1 cellular context compared by ENCODE assay signal in the genomic region with DNA sequence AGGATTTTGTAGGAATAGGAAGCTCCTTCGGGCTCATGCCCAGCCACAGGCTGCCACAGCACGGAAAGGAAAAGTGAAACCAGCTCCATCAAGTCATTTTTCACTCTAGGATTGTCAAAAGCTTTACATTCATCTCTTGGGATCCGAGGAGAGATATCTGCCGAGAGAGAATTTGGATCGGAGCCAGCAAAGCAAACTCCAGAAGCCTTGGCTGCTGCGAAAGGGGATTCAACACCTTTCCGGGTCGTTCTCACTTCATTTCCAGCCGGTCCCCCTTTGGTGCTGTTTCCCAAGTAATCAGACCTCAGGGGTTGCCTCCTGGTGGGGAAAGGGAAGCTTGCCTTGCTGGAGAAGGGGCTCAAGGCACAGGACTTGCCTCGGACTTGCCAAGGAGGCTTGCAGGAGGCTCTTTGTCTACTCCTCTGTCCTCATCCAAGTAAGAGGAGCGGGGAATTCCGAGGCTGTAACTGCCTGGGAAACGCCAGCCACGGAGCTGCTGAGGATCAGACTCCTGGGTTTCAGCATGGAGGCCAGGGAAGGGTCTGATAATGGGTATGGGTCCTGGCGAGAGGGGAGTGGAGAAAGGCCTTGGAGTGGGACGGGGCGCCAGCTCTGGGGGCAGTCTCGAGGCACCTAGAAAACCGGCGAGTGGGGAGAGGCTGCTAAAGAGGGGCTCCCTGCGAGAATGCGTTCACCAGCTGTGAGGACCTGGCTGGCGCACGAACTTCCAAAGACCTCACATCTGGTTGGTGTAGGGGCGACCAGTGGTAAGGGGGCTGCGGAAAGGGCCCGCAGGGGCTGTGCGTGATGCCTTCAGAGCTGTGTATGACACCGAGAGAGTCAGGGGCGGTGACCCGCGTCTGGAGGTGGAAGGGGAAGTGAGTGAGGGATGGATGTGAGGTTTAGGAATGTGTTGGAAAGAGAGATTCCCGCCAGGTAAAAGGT.
TF ChIP-seq lines count a peak whose summit lies in the region.

No MANE protein-coding gene starts in this region.

TF ChIP-seq in WTC11, 78 proteins besides CTCF, POLR2A, EP300 and RAD21 (continued from another document):
- TF ChIP-seq ATF1 (CRISPR knock-in tag; IDR thresholded peaks at IDR 0.05): no peak
- TF ChIP-seq, protein P1, sequence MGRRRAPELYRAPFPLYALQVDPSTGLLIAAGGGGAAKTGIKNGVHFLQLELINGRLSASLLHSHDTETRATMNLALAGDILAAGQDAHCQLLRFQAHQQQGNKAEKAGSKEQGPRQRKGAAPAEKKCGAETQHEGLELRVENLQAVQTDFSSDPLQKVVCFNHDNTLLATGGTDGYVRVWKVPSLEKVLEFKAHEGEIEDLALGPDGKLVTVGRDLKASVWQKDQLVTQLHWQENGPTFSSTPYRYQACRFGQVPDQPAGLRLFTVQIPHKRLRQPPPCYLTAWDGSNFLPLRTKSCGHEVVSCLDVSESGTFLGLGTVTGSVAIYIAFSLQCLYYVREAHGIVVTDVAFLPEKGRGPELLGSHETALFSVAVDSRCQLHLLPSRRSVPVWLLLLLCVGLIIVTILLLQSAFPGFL (CRISPR knock-in tag; IDR thresholded peaks at IDR 0.05; ENCODE audit: borderline replicate concordance): no peak
- TF ChIP-seq ETV6 (CRISPR knock-in tag; IDR thresholded peaks at IDR 0.05): no peak
- no peak for TF ChIP-seq ELF4 (CRISPR knock-in tag; IDR thresholded peaks at IDR 0.05; ENCODE audit: low read depth)
- no peak for TF ChIP-seq ZNF138 (CRISPR knock-in tag; conservative IDR thresholded peaks at IDR 0.05)
- no peak for TF ChIP-seq GTF2I (CRISPR knock-in tag; conservative IDR thresholded peaks at IDR 0.05)
- TF ChIP-seq, protein P2, sequence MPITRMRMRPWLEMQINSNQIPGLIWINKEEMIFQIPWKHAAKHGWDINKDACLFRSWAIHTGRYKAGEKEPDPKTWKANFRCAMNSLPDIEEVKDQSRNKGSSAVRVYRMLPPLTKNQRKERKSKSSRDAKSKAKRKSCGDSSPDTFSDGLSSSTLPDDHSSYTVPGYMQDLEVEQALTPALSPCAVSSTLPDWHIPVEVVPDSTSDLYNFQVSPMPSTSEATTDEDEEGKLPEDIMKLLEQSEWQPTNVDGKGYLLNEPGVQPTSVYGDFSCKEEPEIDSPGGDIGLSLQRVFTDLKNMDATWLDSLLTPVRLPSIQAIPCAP (CRISPR knock-in tag; IDR thresholded peaks at IDR 0.05): no peak
